In genomic region chr2:43024515-43024962, GRCh38 we compare ENCODE assay signal across 8 cellular contexts.
A peak's percentile ranks its signal among the peaks of the same experiment; 100 is the strongest.
DNase-seq lines count a peak whose midpoint lies in the region; ATAC-seq and TF ChIP-seq lines count a peak whose summit lies in the region.

No MANE protein-coding gene starts in this region.

- ATAC-seq in lung (ENCODE audit: insufficient read depth, low FRiP score) = no peak
- no peak for ATAC-seq in HG03520 (IDR thresholded peaks at IDR 0.05; ENCODE audit: unreplicated experiment)

- peaks cover 0 to 12% of the 10 kb centered on the region in 2 donors for H3K4me1 ChIP-seq in lung (ENCODE audit: control insufficient read depth in 2 of 2, insufficient read depth in 2 of 2, low read length in 2 of 2)

- H3K36me3 ChIP-seq in WERI-Rb-1 = no peaks in the 10 kb centered on the region
- no peaks in the 10 kb centered on the region for H3K36me3 ChIP-seq in lung (ENCODE audit: control insufficient read depth in 2 of 2, insufficient read depth in 2 of 2, low read length in 2 of 2)

- no peak overlapping the region for H3K27ac ChIP-seq in WERI-Rb-1
- no peak overlapping the region for H3K27ac ChIP-seq in lung (ENCODE audit: low read depth in 1 of 2, low read length in 1 of 2)

- H3K4me3 ChIP-seq in WERI-Rb-1 (ENCODE audit: low read depth, low read length) (no peak overlapping the region), lung (no peak overlapping the region)

- no peaks in the 10 kb centered on the region for H3K27me3 ChIP-seq in WERI-Rb-1 (ENCODE audit: insufficient read depth, low read depth, severe bottlenecking)
- H3K27me3 ChIP-seq in lung (ENCODE audit: control insufficient read depth, insufficient read depth) = no peaks in the 10 kb centered on the region

- peak; percentile 15 for DNase-seq in COR-L47 (lab: John Stamatoyannopoulos, UW)
- DNase-seq in HK-2 (ENCODE audit: unreplicated experiment) = peak; percentile 42
- DNase-seq in WERI-Rb-1 = peak; percentile 90
- peak; percentile 33 to 67 for DNase-seq in dermis microvascular lymphatic vessel endothelial cell (ENCODE audit: low read depth in 2 of 2)
- DNase-seq in lung (ENCODE audit: low spot score) = peak; percentile 46
- peak; percentile 8 for DNase-seq in stromal cell of bone marrow (ENCODE audit: low read depth)
- no peak for DNase-seq in NCI-H1436 (lab: John Stamatoyannopoulos, UW)

- 46 to 52% methylated on average over 8 of the region's 8 CpGs for WGBS in lung, 2 donors

- H3K9me3 ChIP-seq in WERI-Rb-1 (ENCODE audit: severe bottlenecking) (peaks cover 14% of the 10 kb centered on the region), lung (ENCODE audit: control insufficient read depth in 2 of 2, insufficient read depth in 1 of 2, low read length in 1 of 2) (peaks cover 0 to 4% of the 10 kb centered on the region in 2 donors)

- peak; percentile 96 for TF ChIP-seq CTCF in WERI-Rb-1 (IDR thresholded peaks at IDR 0.05; ENCODE audit: low read depth, low read length)
- TF ChIP-seq CTCF in lung (IDR thresholded peaks at IDR 0.05; ENCODE audit: control extremely low read depth, extremely low read depth) = peak; percentile 57
